Comparison of ENCODE assay signal across 18 cellular contexts in the genomic region with DNA sequence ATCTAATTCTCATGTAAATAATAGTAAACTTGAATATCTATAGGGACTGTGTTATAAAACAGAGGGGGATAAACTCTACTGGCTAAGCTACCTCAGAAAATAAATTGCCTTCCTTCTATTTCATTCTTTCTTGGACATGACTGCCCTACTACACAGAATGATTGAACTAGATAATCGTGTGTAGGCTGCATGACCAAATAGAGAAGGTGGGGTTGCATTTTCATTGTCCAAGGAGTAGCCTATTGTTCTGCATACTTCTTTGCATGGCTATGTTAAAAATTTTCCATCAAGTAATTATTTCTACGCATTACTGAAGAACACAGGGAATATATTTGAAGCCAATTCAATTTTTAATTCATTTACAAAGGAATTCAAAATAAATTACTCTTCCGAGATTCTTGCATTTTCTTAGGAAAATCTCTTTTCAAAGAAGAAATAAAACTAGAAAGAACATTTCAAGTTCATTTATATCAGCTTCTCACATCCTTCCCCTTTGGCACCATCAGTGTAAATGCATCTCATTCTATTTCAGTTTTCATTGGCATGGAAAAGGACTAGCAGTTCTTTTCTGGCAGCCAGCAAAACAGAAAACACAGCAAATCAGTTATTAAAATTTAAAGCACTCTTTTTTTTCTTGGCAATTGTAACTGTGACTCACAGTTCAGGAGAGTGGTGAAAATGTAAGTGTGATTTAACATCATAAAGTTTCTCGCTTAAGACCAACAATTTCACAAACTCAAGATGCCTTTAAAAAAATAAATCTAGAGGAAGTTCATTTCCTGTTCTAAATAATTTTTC.
DNase-seq lines count a peak whose midpoint lies in the region; ATAC-seq and TF ChIP-seq lines count a peak whose summit lies in the region.
"Had no signal": no experiment of that assay in that cellular context is flagged by ENCODE, and none has a peak within 500 bp of the region (broad histone marks: within the 10 kb centered on the region; RNA-seq: fewer than 3 reads in every experiment).

No MANE protein-coding gene starts in this region.

- peak; percentile 79 for DNase-seq in AG10803 (ENCODE audit: low read depth)
- DNase-seq in LHCN-M2 (ENCODE audit: low read depth): peak; percentile 67
- DNase-seq in chondrocyte (ENCODE audit: low spot score): no peak
- no peak for DNase-seq in esophagus muscularis mucosa (ENCODE audit: extremely low spot score)
- no peak for DNase-seq in BE2C
- DNase-seq: activated CD4-positive, alpha-beta T cell treated with anti-CD3 and anti-CD28 coated beads, Interleukin-2, amount 10 ng/mL, durations not matched to agents 24 days and 14 days; activated T-cell treated with anti-CD3 and anti-CD28 coated beads for 4 hours; hypothalamus; NCI-H1105; SHP77; stimulated activated CD4-positive, alpha-beta T cell treated with anti-CD3 and anti-CD28 coated beads, Interleukin-2, amount 100 ng/mL, for 48 hours; stimulated activated CD8-positive, alpha-beta memory T cell treated with anti-CD3 and anti-CD28 coated beads, Interleukin-4, amount 100 ng/mL, for 48 hours; thyroid gland had no signal

- intact Hi-C loops in esophagus muscularis mucosa (cut with DNase I): no loop called here

- H3K9me3 ChIP-seq in esophagus muscularis mucosa (no peaks in the 10 kb centered on the region), BE2C (no peaks in the 10 kb centered on the region; the same call in 1 of the 2 replicates), gastroesophageal sphincter (no peaks in the 10 kb centered on the region)
- H3K9me3 ChIP-seq: thyroid gland had no signal

- H3K27ac Mint-ChIP-seq in chondrocyte (ENCODE audit: unreplicated experiment) (peak overlapping the region; percentile 73), nephron (peak overlapping the region in 2 of 3 experiments; percentile 80 to 93)
- H3K27ac Mint-ChIP-seq: activated CD4-positive, alpha-beta T cell treated with anti-CD3 and anti-CD28 coated beads, Interleukin-2, amount 10 ng/mL, durations not matched to agents 24 days and 14 days; activated naive CD4-positive, alpha-beta T cell treated with anti-CD3 and anti-CD28 coated beads, Interleukin-2, amount 50 U/mL, for 24 hours had no signal

- H3K27ac ChIP-seq in esophagus muscularis mucosa (replicated peaks in 1 of 4): no peak overlapping the region
- no peak overlapping the region for H3K27ac ChIP-seq in gastroesophageal sphincter
- H3K27ac ChIP-seq: thyroid gland had no signal

- H3K4me3 Mint-ChIP-seq in chondrocyte (ENCODE audit: unreplicated experiment) (no peak overlapping the region), nephron (peak overlapping the region in 1 of 3 experiments; percentile 52)
- H3K4me3 Mint-ChIP-seq: activated CD4-positive, alpha-beta T cell treated with anti-CD3 and anti-CD28 coated beads, Interleukin-2, amount 10 ng/mL, durations not matched to agents 24 days and 14 days; activated naive CD4-positive, alpha-beta T cell treated with anti-CD3 and anti-CD28 coated beads, Interleukin-2, amount 50 U/mL, for 24 hours had no signal

- H3K27me3 ChIP-seq in esophagus muscularis mucosa (no peaks in the 10 kb centered on the region), BE2C (no peaks in the 10 kb centered on the region), gastroesophageal sphincter (no peaks in the 10 kb centered on the region)
- H3K27me3 ChIP-seq: thyroid gland had no signal

- WGBS in esophagus muscularis mucosa: 32% methylated on average over 4 of the region's 4 CpGs
- 22 to 48% methylated on average over 4 of the region's 4 CpGs for WGBS in gastroesophageal sphincter (ENCODE audit: low coverage in 1 of 2), 2 donors

- H3K9me3 Mint-ChIP-seq in chondrocyte (ENCODE audit: low read depth) (no peaks in the 10 kb centered on the region), nephron (peaks cover 4% of the 10 kb centered on the region)
- H3K9me3 Mint-ChIP-seq: activated CD4-positive, alpha-beta T cell treated with anti-CD3 and anti-CD28 coated beads, Interleukin-2, amount 10 ng/mL, durations not matched to agents 24 days and 14 days; activated naive CD4-positive, alpha-beta T cell treated with anti-CD3 and anti-CD28 coated beads, Interleukin-2, amount 50 U/mL, for 24 hours had no signal

- H3K4me3 ChIP-seq in AG10803 (ENCODE audit: low read length): no peak overlapping the region
- no peak overlapping the region for H3K4me3 ChIP-seq in esophagus muscularis mucosa
- no peak overlapping the region for H3K4me3 ChIP-seq in BE2C (ENCODE audit: low read depth, low read length)
- no peak overlapping the region for H3K4me3 ChIP-seq in gastroesophageal sphincter
- H3K4me3 ChIP-seq: thyroid gland had no signal

- no peaks in the 10 kb centered on the region for H3K27me3 Mint-ChIP-seq in chondrocyte (ENCODE audit: low read depth)
- no peaks in the 10 kb centered on the region for H3K27me3 Mint-ChIP-seq in nephron (ENCODE audit: low read depth)
- H3K27me3 Mint-ChIP-seq: activated CD4-positive, alpha-beta T cell treated with anti-CD3 and anti-CD28 coated beads, Interleukin-2, amount 10 ng/mL, durations not matched to agents 24 days and 14 days; activated naive CD4-positive, alpha-beta T cell treated with anti-CD3 and anti-CD28 coated beads, Interleukin-2, amount 50 U/mL, for 24 hours had no signal

- H3K4me1 Mint-ChIP-seq in chondrocyte (ENCODE audit: low read depth) (peaks cover 40% of the 10 kb centered on the region), nephron (peaks cover 10% of the 10 kb centered on the region)
- H3K4me1 Mint-ChIP-seq: activated CD4-positive, alpha-beta T cell treated with anti-CD3 and anti-CD28 coated beads, Interleukin-2, amount 10 ng/mL, durations not matched to agents 24 days and 14 days; activated naive CD4-positive, alpha-beta T cell treated with anti-CD3 and anti-CD28 coated beads, Interleukin-2, amount 50 U/mL, for 24 hours had no signal

- no peak for TF ChIP-seq CTCF in AG10803 (conservative IDR thresholded peaks at IDR 0.05; ENCODE audit: low read length)
- no peak for TF ChIP-seq CTCF in chondrocyte (IDR thresholded peaks at IDR 0.05)
- no peak for TF ChIP-seq CTCF in nephron (IDR thresholded peaks at IDR 0.05; ENCODE audit: unreplicated experiment in 3 of 3)
- TF ChIP-seq CTCF in esophagus muscularis mucosa (IDR thresholded peaks at IDR 0.05): no peak
- no peak for TF ChIP-seq CTCF in BE2C (IDR thresholded peaks at IDR 0.05; ENCODE audit: low read depth, low read length)
- TF ChIP-seq CTCF in gastroesophageal sphincter (IDR thresholded peaks at IDR 0.05): no peak

- H3K36me3 Mint-ChIP-seq in chondrocyte (ENCODE audit: low read depth) (no peaks in the 10 kb centered on the region), nephron (ENCODE audit: low read depth) (no peaks in the 10 kb centered on the region)
- H3K36me3 Mint-ChIP-seq: activated naive CD4-positive, alpha-beta T cell treated with anti-CD3 and anti-CD28 coated beads, Interleukin-2, amount 50 U/mL, for 24 hours had no signal

- no peaks in the 10 kb centered on the region for H3K4me1 ChIP-seq in esophagus muscularis mucosa
- H3K4me1 ChIP-seq in BE2C: no peaks in the 10 kb centered on the region
- no peaks in the 10 kb centered on the region for H3K4me1 ChIP-seq in gastroesophageal sphincter
- H3K4me1 ChIP-seq: thyroid gland had no signal

- TF ChIP-seq EP300 in esophagus muscularis mucosa (IDR thresholded peaks at IDR 0.05): no peak
- no peak for TF ChIP-seq EP300 in gastroesophageal sphincter (IDR thresholded peaks at IDR 0.05)

- ATAC-seq in gastroesophageal sphincter: no peak
- no peak for ATAC-seq in GM19463 (IDR thresholded peaks at IDR 0.05; ENCODE audit: unreplicated experiment)
- ATAC-seq: HCT116 had no signal

- H3K36me3 ChIP-seq in esophagus muscularis mucosa (no peaks in the 10 kb centered on the region), BE2C (no peaks in the 10 kb centered on the region), gastroesophageal sphincter (no peaks in the 10 kb centered on the region)
- H3K36me3 ChIP-seq: thyroid gland had no signal

- TF ChIP-seq POLR2A in esophagus muscularis mucosa (IDR thresholded peaks at IDR 0.05; ENCODE audit: low read depth) (no peak), gastroesophageal sphincter (IDR thresholded peaks at IDR 0.05) (no peak)

Comparison
In these comparisons a context has a peak if more than half of its experiments do, and no peak if none do; other contexts are left out.
1. DNase-seq: peak in AG10803 (single experiment) and LHCN-M2 (single experiment); none in chondrocyte (single experiment), esophagus muscularis mucosa (single experiment) and BE2C (single experiment).